10 cellular contexts compared by ENCODE assay signal in the genomic region with DNA sequence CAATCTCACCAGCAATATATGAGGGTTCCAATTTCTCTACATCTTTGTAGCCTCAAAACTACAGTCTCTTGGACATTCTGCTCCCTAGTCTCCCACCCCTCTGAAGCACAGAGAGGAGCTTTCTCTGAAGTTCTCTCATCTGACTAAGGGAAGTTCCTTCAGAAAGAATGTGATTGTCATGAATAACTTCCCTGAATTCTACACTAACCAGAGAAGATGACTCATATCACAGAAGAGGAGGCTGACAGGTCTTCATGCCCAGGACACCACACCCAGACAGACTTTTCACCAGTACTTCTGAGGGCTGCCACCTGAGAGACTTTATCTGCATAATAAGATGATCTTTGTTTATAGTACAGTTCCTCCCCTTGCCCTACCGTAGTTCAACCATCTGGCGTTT. TPM values are rescaled to one million over a fixed set of nuclear protein-coding genes. Genes with fewer than 3 reads are reported as not detected.
A peak's percentile ranks its signal among the peaks of the same experiment; 100 is the strongest.
DNase-seq lines count a peak whose midpoint lies in the region; ATAC-seq, FAIRE-seq and TF ChIP-seq lines count a peak whose summit lies in the region.
"Had no signal": no experiment of that assay in that cellular context is flagged by ENCODE, and none has a peak within 500 bp of the region (broad histone marks: within the 10 kb centered on the region; RNA-seq: fewer than 3 reads in every experiment).

No MANE protein-coding gene starts in this region.

- ATAC-seq in HG02610 (IDR thresholded peaks at IDR 0.05; ENCODE audit: unreplicated experiment) (peak; percentile 40), T-cell (replicated peaks in 1 of 4) (no peak)

- POLR2A ChIA-PET in T-cell (lab: Charles Lee): no interaction called here

- peaks cover 3% of the 10 kb centered on the region for H3K4me1 ChIP-seq in fibroblast of lung (ENCODE audit: control insufficient read depth, extremely low read depth, insufficient read depth, low read length)

- no peaks in the 10 kb centered on the region for H4K20me1 ChIP-seq in fibroblast of lung (ENCODE audit: control insufficient read depth, extremely low read depth, insufficient read depth, low read length)

- H3K79me2 ChIP-seq in fibroblast of lung (ENCODE audit: control insufficient read depth, insufficient read depth, low read length): peaks cover under 1% of the 10 kb centered on the region

- no peaks in the 10 kb centered on the region for H3K36me3 ChIP-seq in fibroblast of lung (ENCODE audit: control insufficient read depth, insufficient read depth, low read length)
- H3K36me3 ChIP-seq: heart right ventricle had no signal

- peak; percentile 65 for FAIRE-seq in RCC 7860 (lab: Jason Lieb, UNC)

- peaks cover 8 to 24% (median 17%) of the 10 kb centered on the region in 3 donors for H3K9me3 Mint-ChIP-seq in T-cell

- no peak for TF ChIP-seq CTCF in fibroblast of lung (conservative IDR thresholded peaks at IDR 0.05 in 1 of 2, IDR thresholded peaks at IDR 0.05 in 1 of 2; ENCODE audit: low read depth in 1 of 2, low read length in 2 of 2)

- peak; percentile 76 for DNase-seq in A172 (ENCODE audit: low spot score)
- DNase-seq in RCC 7860 (ENCODE audit: low spot score): peak; percentile 71
- DNase-seq in fibroblast of lung (ENCODE audit: low read depth in 2 of 2): peak; percentile 35 to 76
- DNase-seq in T-cell: no peak
- DNase-seq in central memory CD4-positive, alpha-beta T cell: no peak
- no peak for DNase-seq in NCI-H748 treated with DMSO at 0.1 percent for 48 hours (lab: John Stamatoyannopoulos, UW)
- no peak for DNase-seq in NCI-H446 treated with DMSO at 0.1 percent for 48 hours (lab: John Stamatoyannopoulos, UW)
- DNase-seq: heart right ventricle, NCI-H2107 had no signal

- H3K9me3 ChIP-seq in fibroblast of lung (ENCODE audit: control insufficient read depth, insufficient read depth, low read depth, low read length): no peaks in the 10 kb centered on the region

- no peak overlapping the region for H3K9ac ChIP-seq in fibroblast of lung (ENCODE audit: insufficient read depth, low read length)

- no peak overlapping the region for H3K4me3 Mint-ChIP-seq in T-cell

- CTCF ChIA-PET in T-cell (lab: Charles Lee): no interaction called here

- H3K4me3 ChIP-seq in fibroblast of lung (replicated peaks in 1 of 4; ENCODE audit: control extremely low read depth in 1 of 4, insufficient read depth in 1 of 4, low read depth in 3 of 4, low read length in 4 of 4): no peak overlapping the region
- H3K4me3 ChIP-seq: heart right ventricle had no signal

- H3K27me3 ChIP-seq in fibroblast of lung (ENCODE audit: control insufficient read depth, insufficient read depth, low read length): no peaks in the 10 kb centered on the region
- H3K27me3 ChIP-seq: heart right ventricle had no signal

- H3K4me1 Mint-ChIP-seq in T-cell: no peaks in the 10 kb centered on the region

- H3K27ac ChIP-seq in fibroblast of lung (ENCODE audit: insufficient read depth, low read length): peak overlapping the region; percentile 27
- H3K27ac ChIP-seq: heart right ventricle had no signal

- H2AFZ ChIP-seq in fibroblast of lung (ENCODE audit: low read length): no peak overlapping the region

- H3K27me3 Mint-ChIP-seq in T-cell: no peaks in the 10 kb centered on the region

- no peak overlapping the region for H3K27ac Mint-ChIP-seq in T-cell

- H3K4me2 ChIP-seq in fibroblast of lung (ENCODE audit: extremely low read depth, insufficient read depth, low read length): no peak overlapping the region

- peaks cover 38% of the 10 kb centered on the region for H3K36me3 Mint-ChIP-seq in T-cell

RNA-seq across cellular contexts. Expression of a gene that starts 52.8 kb away (rescaled TPM):
- total RNA-seq in A172 (2014; rRNA removed; shearing (Covaris generic)): 19.4 and 20.0 TPM in 2 replicates
- total RNA-seq in fibroblast of lung: 5.9 and 10.7 TPM in 2 replicates
- 15.3 and 15.8 TPM in 2 replicates for polyA plus RNA-seq in fibroblast of lung
- 9.2 and 12.5 TPM in 2 replicates for polyA plus RNA-seq in fibroblast of lung (2012)
- polyA minus RNA-seq in fibroblast of lung (ENCODE audit: low replicate concordance): 30.7 and 49.6 TPM in 2 replicates
- 1 to 10 TPM; 6.1 to 7.6 (median 7.1) TPM for total RNA-seq in T-cell

Comparison
In these comparisons a context has a peak if more than half of its experiments do, and no peak if none do; other contexts are left out.
1. DNase-seq: peak in A172 (single experiment), RCC 7860 (single experiment) and fibroblast of lung (2 of 2); none in T-cell (0 of 34), central memory CD4-positive, alpha-beta T cell (single experiment), NCI-H748 treated with DMSO at 0.1 percent for 48 hours (single experiment) and NCI-H446 treated with DMSO at 0.1 percent for 48 hours (single experiment).